10 cellular contexts compared by ENCODE assay signal in genomic region chr19:588758-589692, GRCh38. TPM values are rescaled to one million over a fixed set of nuclear protein-coding genes. Genes with fewer than 3 reads are reported as not detected.
DNase-seq lines count a peak whose midpoint lies in the region; ATAC-seq, FAIRE-seq and TF ChIP-seq lines count a peak whose summit lies in the region.
"Had no signal": no experiment of that assay in that cellular context is flagged by ENCODE, and none has a peak within 500 bp of the region (broad histone marks: within the 10 kb centered on the region; RNA-seq: fewer than 3 reads in every experiment).

No MANE protein-coding gene starts in this region.

- DNase-seq in CD8-positive, alpha-beta memory T cell, result peak in 1 of 5 donors; percentile 28
- DNase-seq in IMR-90, result no peak
- no peak for DNase-seq in HepG2 (ENCODE audit: low spot score)
- no peak for DNase-seq in T-helper 1 cell
- DNase-seq in UCSD-AML1 (lab: John Stamatoyannopoulos, UW; ENCODE audit: unreplicated experiment), result no peak
- no peak for DNase-seq in transverse colon
- DNase-seq: tibial artery had no signal

- H3K4me3 Mint-ChIP-seq in CD8-positive, alpha-beta memory T cell, result peak overlapping the region in 6 of 7 donors; percentile 26 to 86 (median 58)

- no peak overlapping the region for H4K91ac ChIP-seq in IMR-90 (ENCODE audit: insufficient read depth, low read depth, low read length)

- intact Hi-C loops in IMR-90 (cut with micrococcal nuclease), result loop anchor here (2.0 kb wide), 1 partner anchor 44 kb away; the partner anchor contains the start of gene POLRMT
- intact Hi-C loops in HepG2 (cut with micrococcal nuclease; ENCODE audit: unreplicated experiment), result loop anchor here (10.0 kb wide), 1 partner anchor 76 kb away; the partner anchor contains the start of gene RNF126
- intact Hi-C loops in transverse colon (cut with DNase I; ENCODE audit: low total_unique reads), result no loop called here

- no peaks in the 10 kb centered on the region for H3K79me1 ChIP-seq in IMR-90 (ENCODE audit: low read depth in 1 of 2, low read length in 2 of 2)

- H4K8ac ChIP-seq in IMR-90 (ENCODE audit: low read depth in 2 of 2, low read length in 2 of 2), result no peak overlapping the region

- no peak for TF ChIP-seq RAD21 in IMR-90 (IDR thresholded peaks at IDR 0.05; ENCODE audit: low read length)
- TF ChIP-seq RAD21 in HepG2 (CRISPR knock-in tag; IDR thresholded peaks at IDR 0.05), result no peak

- WGBS in IMR-90 (ENCODE audit: extremely low coverage in 2 of 2, insufficient read length in 1 of 2), 2 experiments, result 13% methylated on average over 15 of the region's 53 CpGs; no CpG with 5 or more reads in 1 of the 2 experiments
- WGBS in HepG2 (ENCODE audit: low lambda C conversion rate), result 10% methylated on average over 8 of the region's 53 CpGs
- WGBS in transverse colon (ENCODE audit: low coverage in 1 of 2), 2 donors, result 14% methylated on average over 39 of the region's 53 CpGs; no CpG with 5 or more reads in 1 of the 2 donors

- H3K36me3 ChIP-seq in CD8-positive, alpha-beta memory T cell (ENCODE audit: insufficient read depth, low read length), result no peaks in the 10 kb centered on the region
- H3K36me3 ChIP-seq in IMR-90 (ENCODE audit: control insufficient read depth, insufficient read depth, low read length) (no peaks in the 10 kb centered on the region), HepG2 (replicated peaks in 1 of 2; ENCODE audit: control insufficient read depth in 1 of 2, insufficient read depth in 2 of 2, low read length in 2 of 2) (no peaks in the 10 kb centered on the region), transverse colon (no peaks in the 10 kb centered on the region)
- H3K36me3 ChIP-seq: tibial artery had no signal

- dilution Hi-C loops in IMR-90 (cut with HindIII; ENCODE audit: low sequenced_read_pairs, unreplicated experiment), result no loop called here

- TF ChIP-seq POLR2A in IMR-90 (IDR thresholded peaks at IDR 0.05; ENCODE audit: low read depth, low read length) (no peak), HepG2 (IDR thresholded peaks at IDR 0.05; ENCODE audit: insufficient read depth in 1 of 2, low read depth in 2 of 2, low read length in 2 of 2) (no peak), transverse colon (IDR thresholded peaks at IDR 0.05) (no peak)

- H3K14ac ChIP-seq in IMR-90 (replicated peaks; ENCODE audit: low read depth, low read length), result no peak overlapping the region

- no peak overlapping the region for H3K27ac ChIP-seq in CD8-positive, alpha-beta memory T cell (ENCODE audit: low read depth, low read length)
- H3K27ac ChIP-seq in IMR-90 (ENCODE audit: insufficient read depth, low read length), result no peak overlapping the region
- no peak overlapping the region for H3K27ac ChIP-seq in HepG2 (ENCODE audit: extremely low read length, insufficient read depth, low read length)
- no peak overlapping the region for H3K27ac ChIP-seq in transverse colon
- H3K27ac ChIP-seq: tibial artery had no signal

- no peak overlapping the region for H3K4me3 ChIP-seq in CD8-positive, alpha-beta memory T cell (ENCODE audit: low read length)
- H3K4me3 ChIP-seq in IMR-90 (ENCODE audit: insufficient read depth, low read depth, low read length) (no peak overlapping the region), HepG2 (replicated peaks in 1 of 3; ENCODE audit: insufficient read depth in 1 of 3, low read depth in 2 of 3, low read length in 3 of 3) (peak overlapping the region in 2 of 3 experiments; percentile 29 to 54; a peak in 1 of 6 replicates), transverse colon (peak overlapping the region in 1 of 4 donors; percentile 27)
- H3K4me3 ChIP-seq: tibial artery had no signal

- H4K20me1 ChIP-seq in IMR-90 (ENCODE audit: insufficient read depth, low read length) (peaks cover 42% of the 10 kb centered on the region), HepG2 (ENCODE audit: insufficient read depth, low read length) (peaks cover 32% of the 10 kb centered on the region)

- TF ChIP-seq EP300 in HepG2 (IDR thresholded peaks at IDR 0.05; ENCODE audit: low read depth in 2 of 2, low read length in 2 of 2) (no peak), HepG2 (CRISPR knock-in tag; IDR thresholded peaks at IDR 0.05; ENCODE audit: borderline replicate concordance) (no peak), transverse colon (IDR thresholded peaks at IDR 0.05; ENCODE audit: low read depth) (no peak)

- BruUV-seq in IMR-90 (replicated peaks; lab: Mats Ljungman, UMichigan) (no TSS peak), HepG2 (replicated peaks; lab: Mats Ljungman, UMichigan) (no TSS peak)

- peaks cover 16% of the 10 kb centered on the region for H3K4me1 ChIP-seq in CD8-positive, alpha-beta memory T cell (ENCODE audit: insufficient read depth, low read length)
- H3K4me1 ChIP-seq in IMR-90 (ENCODE audit: control insufficient read depth, insufficient read depth, low read length), result peaks cover 5% of the 10 kb centered on the region
- peaks cover 35% of the 10 kb centered on the region for H3K4me1 ChIP-seq in HepG2 (ENCODE audit: insufficient read depth, low read length)
- peaks cover 7 to 27% (median 19%) of the 10 kb centered on the region in 4 donors for H3K4me1 ChIP-seq in transverse colon

- peaks cover 4 to 17% (median 6%) of the 10 kb centered on the region in 3 donors for H3K4me1 Mint-ChIP-seq in CD8-positive, alpha-beta memory T cell

- H3K27ac Mint-ChIP-seq in CD8-positive, alpha-beta memory T cell, result no peak overlapping the region

- no peak overlapping the region for H3K18ac ChIP-seq in IMR-90 (ENCODE audit: low read depth, low read length)

- no peaks in the 10 kb centered on the region for H3K9me3 ChIP-seq in CD8-positive, alpha-beta memory T cell (ENCODE audit: low read length)
- H3K9me3 ChIP-seq in IMR-90 (ENCODE audit: control insufficient read depth, insufficient read depth, low read length), result no peaks in the 10 kb centered on the region
- H3K9me3 ChIP-seq in HepG2 (ENCODE audit: low read length), result no peaks in the 10 kb centered on the region
- H3K9me3 ChIP-seq in transverse colon, result no peaks in the 10 kb centered on the region
- H3K9me3 ChIP-seq: tibial artery had no signal

- TF ChIP-seq CTCF in IMR-90 (conservative IDR thresholded peaks at IDR 0.05; ENCODE audit: low read depth, low read length) (no peak), HepG2 (CRISPR knock-in tag; IDR thresholded peaks at IDR 0.05) (no peak; the same call in 1 of the 2 replicates), transverse colon (IDR thresholded peaks at IDR 0.05) (no peak)

- H2AFZ ChIP-seq in IMR-90 (replicated peaks; ENCODE audit: low read length, poor library complexity) (peak overlapping the region; percentile 53), HepG2 (ENCODE audit: low read length) (no peak overlapping the region)

- peaks cover 12 to 29% of the 10 kb centered on the region in 2 donors for H3K27me3 Mint-ChIP-seq in CD8-positive, alpha-beta memory T cell

- POLR2A ChIA-PET in CD8-positive, alpha-beta memory T cell (lab: Charles Lee), result interaction anchor here (0.8 kb wide), 1 partner anchor 71 kb away, joined by 3 read pairs; no protein-coding TSS in a partner anchor
- POLR2A ChIA-PET in IMR-90 (lab: Charles Lee; ENCODE audit: unreplicated experiment), result no interaction called here
- POLR2A ChIA-PET in HepG2 (lab: Yijun Ruan, JAX), result no interaction called here

- FAIRE-seq in HepG2 (lab: Jason Lieb, UNC), result no peak

- ATAC-seq in IMR-90 (ENCODE audit: low read depth) (peak; percentile 5; the same call in 1 of the 2 replicates), SK-N-SH treated with all-trans-retinoic acid at 6 μM for 48 hours (peak; percentile 15; the same call in 2 of the 3 replicates), HepG2 (peak; percentile 13), GM18909 (IDR thresholded peaks at IDR 0.05; ENCODE audit: poor library complexity, unreplicated experiment) (no peak)

- no peak overlapping the region for H4K5ac ChIP-seq in IMR-90 (ENCODE audit: low read depth, low read length)

- no peak overlapping the region for H2BK5ac ChIP-seq in IMR-90 (ENCODE audit: low read depth, low read length, poor library complexity, severe bottlenecking)

- H2BK120ac ChIP-seq in IMR-90 (ENCODE audit: low read depth, low read length), result no peak overlapping the region

- H3K9me3 Mint-ChIP-seq in CD8-positive, alpha-beta memory T cell, result no peaks in the 10 kb centered on the region

- H3K23ac ChIP-seq in IMR-90 (ENCODE audit: low read depth, low read length), result no peak overlapping the region

- no peak overlapping the region for H3K4me2 ChIP-seq in IMR-90 (ENCODE audit: low read depth, low read length)
- peak overlapping the region; percentile 55; the same call in 1 of the 2 replicates for H3K4me2 ChIP-seq in HepG2 (ENCODE audit: low read depth, low read length)

- H3K56ac ChIP-seq in IMR-90 (ENCODE audit: extremely low read depth, insufficient read depth, low read length), result no peak overlapping the region

- H2AK9ac ChIP-seq in IMR-90 (replicated peaks; ENCODE audit: low read depth, low read length, poor library complexity), result peak overlapping the region; percentile 35

- H3K4ac ChIP-seq in IMR-90 (ENCODE audit: low read depth, low read length), result no peak overlapping the region

- peak overlapping the region; percentile 78; the same call in 1 of the 2 replicates for H2AK5ac ChIP-seq in IMR-90 (ENCODE audit: low read depth, low read length)

- peaks cover 20% of the 10 kb centered on the region for H3K27me3 ChIP-seq in CD8-positive, alpha-beta memory T cell (ENCODE audit: insufficient read depth, low read length, poor library complexity, severe bottlenecking)
- peaks cover 20% of the 10 kb centered on the region for H3K27me3 ChIP-seq in IMR-90 (ENCODE audit: control insufficient read depth, insufficient read depth, low read length)
- H3K27me3 ChIP-seq in HepG2 (ENCODE audit: control insufficient read depth in 1 of 2, insufficient read depth in 2 of 2, low read length in 2 of 2), result peaks cover 10 to 54% of the 10 kb centered on the region in 2 experiments
- peaks cover 81% of the 10 kb centered on the region for H3K27me3 ChIP-seq in transverse colon

- no peaks in the 10 kb centered on the region for H3K36me3 Mint-ChIP-seq in CD8-positive, alpha-beta memory T cell

- H2BK15ac ChIP-seq in IMR-90 (ENCODE audit: low read depth, low read length), result no peak overlapping the region

- no peaks in the 10 kb centered on the region for H3K9me1 ChIP-seq in IMR-90 (ENCODE audit: insufficient read depth, low read length)

- no peaks in the 10 kb centered on the region for H3K79me2 ChIP-seq in HepG2 (ENCODE audit: insufficient read depth, low read length)

- CTCF ChIA-PET in CD8-positive, alpha-beta memory T cell (lab: Charles Lee), result interaction anchor here (1.4 kb wide), 1 partner anchor 145 kb away, joined by 3 read pairs; no protein-coding TSS in a partner anchor
- CTCF ChIA-PET in IMR-90 (lab: Yijun Ruan, JAX) (no interaction called here), HepG2 (lab: Yijun Ruan, JAX; ENCODE audit: low intra/inter-chr PET ratio, low total read pairs) (interaction anchor here (0.8 to 3.0 kb wide), 4 partner anchors 14 to 44 kb away, joined by 3 to 9 read pairs (median 4); partner anchors contain the start of gene POLRMT)

- no peak overlapping the region for H2BK20ac ChIP-seq in IMR-90 (ENCODE audit: low read depth, low read length)

- in situ Hi-C loops in IMR-90 (cut with MboI; ENCODE audit: low sequenced_read_pairs) (loop anchor here (5.0 kb wide), 1 partner anchor 143 kb away; no protein-coding TSS in a partner anchor), HepG2 (cut with HindIII; ENCODE audit: extremely low pct_ligation_motif_present, low pct_unique_long_range_greater_than_20kb) (loop anchor here (5.0 to 10.0 kb wide), 2 partner anchors 37 to 146 kb away; no protein-coding TSS in a partner anchor), transverse colon (cut with MboI; ENCODE audit: low pct_ligation_motif_present in 1 of 4, low pct_unique_long_range_greater_than_20kb in 1 of 4, low sequenced_read_pairs in 3 of 4) (no loop called here)

- H3K9ac ChIP-seq in IMR-90 (ENCODE audit: low read depth, low read length) (no peak overlapping the region), HepG2 (ENCODE audit: insufficient read depth, low read depth, low read length) (no peak overlapping the region)

RNA-seq across cellular contexts. Expression of gene HCN2, which starts 0.7 kb away (rescaled TPM):
- total RNA-seq in CD8-positive, alpha-beta memory T cell, result under 1 TPM; 0.42 to 0.48 TPM
- not detected for polyA plus RNA-seq in CD8-positive, alpha-beta memory T cell
- total RNA-seq in IMR-90 (2012; rRNA removed) (0.56 and 0.72 TPM in 2 replicates), HepG2 (2016; rRNA removed; fragmentation: Illumina TruSeq; extraction: Trizol) (not detected in 2 replicates), transverse colon (under 1 TPM in 3 of 4 donors, not detected in 1; 0.14 to 1.00 (median 0.64) TPM)
- polyA plus RNA-seq in IMR-90 (2012; rRNA removed) (2.0 and 2.6 TPM in 2 replicates), HepG2 (2011; rRNA removed) (0.01 and 0.05 TPM in 2 replicates)
- polyA plus RNA-seq in IMR-90 (2012; cell fraction: cytosol; rRNA removed), result 1.5 and 5.2 TPM in 2 replicates
- 1.3 and 4.0 TPM in 2 replicates for polyA plus RNA-seq in IMR-90 (2012; cell fraction: nucleus; rRNA removed; ENCODE audit: low replicate concordance)
- total RNA-seq in HepG2 (2016; cell fraction: cytosol; rRNA removed; fragmentation: Illumina TruSeq; extraction: Trizol; ENCODE audit: low read depth), result not detected in 2 replicates
- total RNA-seq in HepG2 (2016; cell fraction: insoluble cytoplasmic fraction; rRNA removed; fragmentation: Illumina TruSeq; extraction: Trizol), result not detected in 2 replicates
- total RNA-seq in HepG2 (2016; cell fraction: membrane; rRNA removed; fragmentation: Illumina TruSeq; extraction: Trizol), result 0.03 TPM in 1 of 2 replicates, not detected in the other
- not detected in 2 replicates for total RNA-seq in HepG2 (2016; cell fraction: nucleus; rRNA removed; fragmentation: Illumina TruSeq; extraction: Trizol)
- 0.07 and 0.09 TPM in 2 replicates for polyA plus RNA-seq in HepG2 (2011; cell fraction: cytosol; rRNA removed)
- 0.19 and 0.24 TPM in 2 replicates for polyA plus RNA-seq in HepG2 (2011; cell fraction: nucleus; rRNA removed)
- polyA plus RNA-seq in HepG2 (2012), result 0.15 and 0.39 TPM in 2 replicates
- 0.07 TPM in 1 of 2 replicates, not detected in the other for polyA plus RNA-seq in HepG2 (2016; cell fraction: cytosol; fragmentation: Illumina TruSeq; extraction: Trizol; ENCODE audit: low read depth)
- polyA plus RNA-seq in HepG2 (2016; cell fraction: insoluble cytoplasmic fraction; fragmentation: Illumina TruSeq; extraction: Trizol; ENCODE audit: low read depth), result not detected in 2 replicates
- polyA plus RNA-seq in HepG2 (2016; cell fraction: membrane; fragmentation: Illumina TruSeq; extraction: Trizol; ENCODE audit: low read depth), result 0.05 TPM in 1 of 2 replicates, not detected in the other
- polyA plus RNA-seq in HepG2 (2016; cell fraction: nucleus; fragmentation: Illumina TruSeq; extraction: Trizol; ENCODE audit: insufficient read depth, low read depth), result not detected in 2 replicates
- polyA minus RNA-seq in HepG2 (2011; rRNA and poly(A)+ RNA removed; ENCODE audit: low replicate concordance), result 0.16 and 9.3 TPM in 2 replicates
- not detected in 2 replicates for polyA minus RNA-seq in HepG2 (2011; cell fraction: cytosol; rRNA and poly(A)+ RNA removed)
- polyA minus RNA-seq in HepG2 (2011; cell fraction: nucleus; rRNA and poly(A)+ RNA removed), result not detected in 2 replicates

RNA-seq across cellular contexts. Expression of gene BSG, which starts 16.6 kb away (rescaled TPM):
- total RNA-seq in CD8-positive, alpha-beta memory T cell, result 100 to 1,000 TPM; 250 to 262 TPM
- 436 TPM for polyA plus RNA-seq in CD8-positive, alpha-beta memory T cell
- total RNA-seq in IMR-90 (2012; rRNA removed) (129 and 130 TPM in 2 replicates), HepG2 (2016; rRNA removed; fragmentation: Illumina TruSeq; extraction: Trizol) (136 and 309 TPM in 2 replicates), transverse colon (1,000 to 10,000 TPM in 3 of 4 donors, 100 to 1,000 TPM in 1; 909 to 2,228 (median 1,224) TPM)
- polyA plus RNA-seq in IMR-90 (2012; rRNA removed) (698 and 994 TPM in 2 replicates), HepG2 (2011; rRNA removed) (754 and 1,057 TPM in 2 replicates)
- polyA plus RNA-seq in IMR-90 (2012; cell fraction: cytosol; rRNA removed), result 596 and 943 TPM in 2 replicates
- 294 and 438 TPM in 2 replicates for polyA plus RNA-seq in IMR-90 (2012; cell fraction: nucleus; rRNA removed; ENCODE audit: low replicate concordance)
- 81.8 and 84.4 TPM in 2 replicates for total RNA-seq in HepG2 (2016; cell fraction: cytosol; rRNA removed; fragmentation: Illumina TruSeq; extraction: Trizol; ENCODE audit: low read depth)
- total RNA-seq in HepG2 (2016; cell fraction: insoluble cytoplasmic fraction; rRNA removed; fragmentation: Illumina TruSeq; extraction: Trizol), result 114 and 317 TPM in 2 replicates
- 96.0 and 109 TPM in 2 replicates for total RNA-seq in HepG2 (2016; cell fraction: membrane; rRNA removed; fragmentation: Illumina TruSeq; extraction: Trizol)
- total RNA-seq in HepG2 (2016; cell fraction: nucleus; rRNA removed; fragmentation: Illumina TruSeq; extraction: Trizol), result 271 and 340 TPM in 2 replicates
- 595 and 749 TPM in 2 replicates for polyA plus RNA-seq in HepG2 (2011; cell fraction: cytosol; rRNA removed)
- polyA plus RNA-seq in HepG2 (2011; cell fraction: nucleus; rRNA removed), result 561 and 615 TPM in 2 replicates
- polyA plus RNA-seq in HepG2 (2012), result 926 and 933 TPM in 2 replicates
- polyA plus RNA-seq in HepG2 (2016; cell fraction: cytosol; fragmentation: Illumina TruSeq; extraction: Trizol; ENCODE audit: low read depth), result 148 and 149 TPM in 2 replicates
- polyA plus RNA-seq in HepG2 (2016; cell fraction: insoluble cytoplasmic fraction; fragmentation: Illumina TruSeq; extraction: Trizol; ENCODE audit: low read depth), result 179 and 219 TPM in 2 replicates
- 152 and 167 TPM in 2 replicates for polyA plus RNA-seq in HepG2 (2016; cell fraction: membrane; fragmentation: Illumina TruSeq; extraction: Trizol; ENCODE audit: low read depth)
- 760 and 837 TPM in 2 replicates for polyA plus RNA-seq in HepG2 (2016; cell fraction: nucleus; fragmentation: Illumina TruSeq; extraction: Trizol; ENCODE audit: insufficient read depth, low read depth)
- 426 and 707 TPM in 2 replicates for polyA minus RNA-seq in HepG2 (2011; rRNA and poly(A)+ RNA removed; ENCODE audit: low replicate concordance)
- 369 and 454 TPM in 2 replicates for polyA minus RNA-seq in HepG2 (2011; cell fraction: cytosol; rRNA and poly(A)+ RNA removed)
- 97.1 and 115 TPM in 2 replicates for polyA minus RNA-seq in HepG2 (2011; cell fraction: nucleus; rRNA and poly(A)+ RNA removed)

RNA-seq across cellular contexts. Expression of gene POLRMT, which starts 44.3 kb away (rescaled TPM):
- 10 to 100 TPM; 75.2 to 77.3 TPM for total RNA-seq in CD8-positive, alpha-beta memory T cell
- polyA plus RNA-seq in CD8-positive, alpha-beta memory T cell, result 58.8 TPM
- 9.9 and 10.3 TPM in 2 replicates for total RNA-seq in IMR-90 (2012; rRNA removed)
- polyA plus RNA-seq in IMR-90 (2012; rRNA removed), result 29.6 and 44.6 TPM in 2 replicates
- polyA plus RNA-seq in IMR-90 (2012; cell fraction: cytosol; rRNA removed), result 13.8 and 22.8 TPM in 2 replicates
- polyA plus RNA-seq in IMR-90 (2012; cell fraction: nucleus; rRNA removed; ENCODE audit: low replicate concordance), result 96.1 and 272 TPM in 2 replicates
- total RNA-seq in HepG2 (2016; rRNA removed; fragmentation: Illumina TruSeq; extraction: Trizol), result 52.5 and 78.0 TPM in 2 replicates
- 14.6 and 16.3 TPM in 2 replicates for total RNA-seq in HepG2 (2016; cell fraction: cytosol; rRNA removed; fragmentation: Illumina TruSeq; extraction: Trizol; ENCODE audit: low read depth)
- 49.1 and 82.6 TPM in 2 replicates for total RNA-seq in HepG2 (2016; cell fraction: insoluble cytoplasmic fraction; rRNA removed; fragmentation: Illumina TruSeq; extraction: Trizol)
- total RNA-seq in HepG2 (2016; cell fraction: membrane; rRNA removed; fragmentation: Illumina TruSeq; extraction: Trizol), result 30.6 and 32.9 TPM in 2 replicates
- 53.4 and 70.1 TPM in 2 replicates for total RNA-seq in HepG2 (2016; cell fraction: nucleus; rRNA removed; fragmentation: Illumina TruSeq; extraction: Trizol)
- polyA plus RNA-seq in HepG2 (2011; rRNA removed), result 101 and 114 TPM in 2 replicates
- polyA plus RNA-seq in HepG2 (2011; cell fraction: cytosol; rRNA removed), result 20.8 and 36.5 TPM in 2 replicates
- 255 and 333 TPM in 2 replicates for polyA plus RNA-seq in HepG2 (2011; cell fraction: nucleus; rRNA removed)
- polyA plus RNA-seq in HepG2 (2012), result 52.2 and 65.7 TPM in 2 replicates
- polyA plus RNA-seq in HepG2 (2016; cell fraction: cytosol; fragmentation: Illumina TruSeq; extraction: Trizol; ENCODE audit: low read depth), result 16.5 and 17.7 TPM in 2 replicates
- polyA plus RNA-seq in HepG2 (2016; cell fraction: insoluble cytoplasmic fraction; fragmentation: Illumina TruSeq; extraction: Trizol; ENCODE audit: low read depth), result 70.9 and 71.7 TPM in 2 replicates
- 34.9 and 37.3 TPM in 2 replicates for polyA plus RNA-seq in HepG2 (2016; cell fraction: membrane; fragmentation: Illumina TruSeq; extraction: Trizol; ENCODE audit: low read depth)
- 138 and 146 TPM in 2 replicates for polyA plus RNA-seq in HepG2 (2016; cell fraction: nucleus; fragmentation: Illumina TruSeq; extraction: Trizol; ENCODE audit: insufficient read depth, low read depth)
- 247 and 377 TPM in 2 replicates for polyA minus RNA-seq in HepG2 (2011; rRNA and poly(A)+ RNA removed; ENCODE audit: low replicate concordance)
- 67.1 and 69.6 TPM in 2 replicates for polyA minus RNA-seq in HepG2 (2011; cell fraction: cytosol; rRNA and poly(A)+ RNA removed)
- polyA minus RNA-seq in HepG2 (2011; cell fraction: nucleus; rRNA and poly(A)+ RNA removed), result 37.9 and 42.3 TPM in 2 replicates
- total RNA-seq in transverse colon, result 100 to 1,000 TPM in 1 of 4 donors, 10 to 100 TPM in 3; 45.9 to 114 (median 63.9) TPM

RNA-seq across cellular contexts. Expression of gene GZMM, which starts 45.2 kb away (rescaled TPM):
- 10 to 100 TPM; 48.8 to 50.5 TPM for total RNA-seq in CD8-positive, alpha-beta memory T cell
- polyA plus RNA-seq in CD8-positive, alpha-beta memory T cell, result 327 TPM
- total RNA-seq in IMR-90 (2012; rRNA removed) (not detected in 2 replicates), HepG2 (2016; rRNA removed; fragmentation: Illumina TruSeq; extraction: Trizol) (not detected in 2 replicates), transverse colon (1 to 10 TPM in 2 of 4 donors, not detected in 2; 1.1 to 1.8 TPM)
- polyA plus RNA-seq in IMR-90 (2012; rRNA removed) (0.11 and 0.24 TPM in 2 replicates), HepG2 (2011; rRNA removed) (0.07 TPM in 1 of 2 replicates, not detected in the other)
- 0.23 and 0.81 TPM in 2 replicates for polyA plus RNA-seq in IMR-90 (2012; cell fraction: cytosol; rRNA removed)
- polyA plus RNA-seq in IMR-90 (2012; cell fraction: nucleus; rRNA removed; ENCODE audit: low replicate concordance), result 0.11 and 0.50 TPM in 2 replicates
- total RNA-seq in HepG2 (2016; cell fraction: cytosol; rRNA removed; fragmentation: Illumina TruSeq; extraction: Trizol; ENCODE audit: low read depth), result not detected in 2 replicates
- total RNA-seq in HepG2 (2016; cell fraction: insoluble cytoplasmic fraction; rRNA removed; fragmentation: Illumina TruSeq; extraction: Trizol), result not detected in 2 replicates
- total RNA-seq in HepG2 (2016; cell fraction: membrane; rRNA removed; fragmentation: Illumina TruSeq; extraction: Trizol), result not detected in 2 replicates
- total RNA-seq in HepG2 (2016; cell fraction: nucleus; rRNA removed; fragmentation: Illumina TruSeq; extraction: Trizol), result not detected in 2 replicates
- polyA plus RNA-seq in HepG2 (2011; cell fraction: cytosol; rRNA removed), result 0.13 TPM in 1 of 2 replicates, not detected in the other
- 0.50 and 0.71 TPM in 2 replicates for polyA plus RNA-seq in HepG2 (2011; cell fraction: nucleus; rRNA removed)
- polyA plus RNA-seq in HepG2 (2012), result 0.16 TPM in 1 of 2 replicates, not detected in the other
- polyA plus RNA-seq in HepG2 (2016; cell fraction: cytosol; fragmentation: Illumina TruSeq; extraction: Trizol; ENCODE audit: low read depth), result not detected in 2 replicates
- not detected in 2 replicates for polyA plus RNA-seq in HepG2 (2016; cell fraction: insoluble cytoplasmic fraction; fragmentation: Illumina TruSeq; extraction: Trizol; ENCODE audit: low read depth)
- not detected in 2 replicates for polyA plus RNA-seq in HepG2 (2016; cell fraction: membrane; fragmentation: Illumina TruSeq; extraction: Trizol; ENCODE audit: low read depth)
- not detected in 2 replicates for polyA plus RNA-seq in HepG2 (2016; cell fraction: nucleus; fragmentation: Illumina TruSeq; extraction: Trizol; ENCODE audit: insufficient read depth, low read depth)
- not detected in 2 replicates for polyA minus RNA-seq in HepG2 (2011; rRNA and poly(A)+ RNA removed; ENCODE audit: low replicate concordance)
- polyA minus RNA-seq in HepG2 (2011; cell fraction: cytosol; rRNA and poly(A)+ RNA removed), result not detected in 2 replicates
- not detected in 2 replicates for polyA minus RNA-seq in HepG2 (2011; cell fraction: nucleus; rRNA and poly(A)+ RNA removed)
- total RNA-seq: pulmonary artery endothelial cell had no signal

RNA-seq across cellular contexts. Expression of gene FGF22, which starts 50.7 kb away (rescaled TPM):
- under 1 TPM; 0.20 to 0.22 TPM for total RNA-seq in CD8-positive, alpha-beta memory T cell
- not detected for polyA plus RNA-seq in CD8-positive, alpha-beta memory T cell
- total RNA-seq in IMR-90 (2012; rRNA removed) (not detected in 2 replicates), HepG2 (2016; rRNA removed; fragmentation: Illumina TruSeq; extraction: Trizol) (0.24 TPM in 1 of 2 replicates, not detected in the other), transverse colon (not detected)
- polyA plus RNA-seq in IMR-90 (2012; rRNA removed) (0.14 and 0.24 TPM in 2 replicates), HepG2 (2011; rRNA removed) (0.07 TPM in 1 of 2 replicates, not detected in the other)
- 0.21 and 0.22 TPM in 2 replicates for polyA plus RNA-seq in IMR-90 (2012; cell fraction: cytosol; rRNA removed)
- 0.40 and 2.1 TPM in 2 replicates for polyA plus RNA-seq in IMR-90 (2012; cell fraction: nucleus; rRNA removed; ENCODE audit: low replicate concordance)
- total RNA-seq in HepG2 (2016; cell fraction: cytosol; rRNA removed; fragmentation: Illumina TruSeq; extraction: Trizol; ENCODE audit: low read depth), result not detected in 2 replicates
- 0.09 TPM in 1 of 2 replicates, not detected in the other for total RNA-seq in HepG2 (2016; cell fraction: insoluble cytoplasmic fraction; rRNA removed; fragmentation: Illumina TruSeq; extraction: Trizol)
- 0.17 and 0.19 TPM in 2 replicates for total RNA-seq in HepG2 (2016; cell fraction: membrane; rRNA removed; fragmentation: Illumina TruSeq; extraction: Trizol)
- total RNA-seq in HepG2 (2016; cell fraction: nucleus; rRNA removed; fragmentation: Illumina TruSeq; extraction: Trizol), result not detected in 2 replicates
- not detected in 2 replicates for polyA plus RNA-seq in HepG2 (2011; cell fraction: cytosol; rRNA removed)
- polyA plus RNA-seq in HepG2 (2011; cell fraction: nucleus; rRNA removed), result not detected in 2 replicates
- polyA plus RNA-seq in HepG2 (2012), result 0.09 and 0.27 TPM in 2 replicates
- polyA plus RNA-seq in HepG2 (2016; cell fraction: cytosol; fragmentation: Illumina TruSeq; extraction: Trizol; ENCODE audit: low read depth), result 0.08 and 0.16 TPM in 2 replicates
- not detected in 2 replicates for polyA plus RNA-seq in HepG2 (2016; cell fraction: insoluble cytoplasmic fraction; fragmentation: Illumina TruSeq; extraction: Trizol; ENCODE audit: low read depth)
- polyA plus RNA-seq in HepG2 (2016; cell fraction: membrane; fragmentation: Illumina TruSeq; extraction: Trizol; ENCODE audit: low read depth), result 0.13 TPM in 1 of 2 replicates, not detected in the other
- 0.33 TPM in 1 of 2 replicates, not detected in the other for polyA plus RNA-seq in HepG2 (2016; cell fraction: nucleus; fragmentation: Illumina TruSeq; extraction: Trizol; ENCODE audit: insufficient read depth, low read depth)
- not detected in 2 replicates for polyA minus RNA-seq in HepG2 (2011; rRNA and poly(A)+ RNA removed; ENCODE audit: low replicate concordance)
- polyA minus RNA-seq in HepG2 (2011; cell fraction: cytosol; rRNA and poly(A)+ RNA removed), result not detected in 2 replicates
- not detected in 2 replicates for polyA minus RNA-seq in HepG2 (2011; cell fraction: nucleus; rRNA and poly(A)+ RNA removed)

Comparison
In these comparisons a context has a peak if more than half of its experiments do, and no peak if none do; other contexts are left out.
1. H3K4me3 ChIP-seq: peak in HepG2 (2 of 3); none in CD8-positive, alpha-beta memory T cell (single experiment) and IMR-90 (single experiment).
2. in situ Hi-C loops: an anchor here in IMR-90 (5.0 kb wide) and HepG2 (5.0 to 10.0 kb wide); none called in transverse colon.